1 cellular context compared by ENCODE assay signal in genomic region chr10:119316729-119317097, GRCh38.
TF ChIP-seq lines count a peak whose summit lies in the region.

No MANE protein-coding gene starts in this region.

TF ChIP-seq in GM23338, 12 proteins besides CTCF, POLR2A, EP300 and RAD21 (continued from another document):
- TF ChIP-seq NANOG (IDR thresholded peaks at IDR 0.05; ENCODE audit: borderline replicate concordance) = no peak
